Comparison of ENCODE assay signal across 22 cellular contexts in genomic region chr6:154566866-154567265, GRCh38. TPM values are rescaled to one million over a fixed set of nuclear protein-coding genes. Genes with fewer than 3 reads are reported as not detected.
DNase-seq lines count a peak whose midpoint lies in the region; ATAC-seq and TF ChIP-seq lines count a peak whose summit lies in the region.
"Had no signal": no experiment of that assay in that cellular context is flagged by ENCODE, and none has a peak within 500 bp of the region (broad histone marks: within the 10 kb centered on the region; RNA-seq: fewer than 3 reads in every experiment).

No MANE protein-coding gene starts in this region.

- H3K27me3 ChIP-seq in hepatocyte (no peaks in the 10 kb centered on the region), mucosa of rectum (ENCODE audit: control insufficient read depth in 2 of 2, insufficient read depth in 2 of 2, low read length in 2 of 2) (no peaks in the 10 kb centered on the region)
- H3K27me3 ChIP-seq: BE2C; BLaER1 treated with 17β-estradiol and CSF1 and Interleukin-3, amounts not matched to agents 10 nM and 100 nM had no signal

- no peaks in the 10 kb centered on the region for H3K9me2 ChIP-seq in hepatocyte (replicated peaks; ENCODE audit: insufficient read depth)

- no peak for TF ChIP-seq POLR2A in erythroblast (IDR thresholded peaks at IDR 0.05; ENCODE audit: low read length)

- no peaks in the 10 kb centered on the region for H3K79me2 ChIP-seq in hepatocyte

- H3K9ac ChIP-seq in mucosa of rectum (ENCODE audit: low read depth in 1 of 2, low read length in 2 of 2): no peak overlapping the region
- H3K9ac ChIP-seq: BLaER1 treated with 17β-estradiol and CSF1 and Interleukin-3, amounts not matched to agents 10 nM and 100 nM had no signal

- H3K4me1 ChIP-seq in hepatocyte (ENCODE audit: insufficient read depth): no peaks in the 10 kb centered on the region
- H3K4me1 ChIP-seq in mucosa of rectum (ENCODE audit: control insufficient read depth in 2 of 2, insufficient read depth in 2 of 2, low read length in 2 of 2): peaks cover 8 to 31% of the 10 kb centered on the region in 2 donors
- H3K4me1 ChIP-seq: A549 had no signal

- no peak overlapping the region for H3K4me2 ChIP-seq in hepatocyte
- H3K4me2 ChIP-seq: A549; BLaER1 treated with 17β-estradiol and CSF1 and Interleukin-3, amounts not matched to agents 10 nM and 100 nM; GM23338 had no signal

- no peak overlapping the region for H3K4me3 ChIP-seq in hepatocyte
- peak overlapping the region in 1 of 2 donors; percentile 20 for H3K4me3 ChIP-seq in mucosa of rectum (ENCODE audit: low read length in 2 of 2)
- H3K4me3 ChIP-seq: A549; BLaER1 treated with 17β-estradiol and CSF1 and Interleukin-3, amounts not matched to agents 10 nM and 100 nM; GM12878; GM23338 had no signal

- no peak for ATAC-seq in GM21360 (IDR thresholded peaks at IDR 0.05; ENCODE audit: unreplicated experiment)
- ATAC-seq: A549, GM12878, GM23338, HCT116 had no signal

- no peak for DNase-seq in hepatocyte (ENCODE audit: low spot score)
- no peak for DNase-seq in erythroblast (lab: John Stamatoyannopoulos, UW)
- no peak for DNase-seq in occipital lobe (lab: John Stamatoyannopoulos, UW)
- DNase-seq: 8988T; ACHN; AML-193; BE2C; Calu3; CD4-positive, alpha-beta memory T cell; COR-L47; DMS79; EL; GDM1; H9 had no signal

- H3K36me3 ChIP-seq in hepatocyte (replicated peaks; ENCODE audit: insufficient read depth, low read depth) (no peaks in the 10 kb centered on the region), mucosa of rectum (ENCODE audit: control insufficient read depth in 2 of 2, insufficient read depth in 2 of 2, low read length in 2 of 2) (no peaks in the 10 kb centered on the region)
- H3K36me3 ChIP-seq: BE2C; BLaER1 treated with 17β-estradiol and CSF1 and Interleukin-3, amounts not matched to agents 10 nM and 100 nM had no signal

- no peak for TF ChIP-seq CTCF in C4-2B (conservative IDR thresholded peaks at IDR 0.05)
- TF ChIP-seq CTCF in hepatocyte (IDR thresholded peaks at IDR 0.05; ENCODE audit: poor library complexity): no peak

- 96% methylated on average over 2 of the region's 2 CpGs for WGBS in hepatocyte (ENCODE audit: low lambda C conversion rate, missing lambda C conversion rate)

- no peaks in the 10 kb centered on the region for H4K20me1 ChIP-seq in hepatocyte (ENCODE audit: insufficient read depth, poor library complexity, severe bottlenecking)
- H4K20me1 ChIP-seq: BLaER1 treated with 17β-estradiol and CSF1 and Interleukin-3, amounts not matched to agents 10 nM and 100 nM had no signal

- peak overlapping the region; percentile 34 for H3K27ac ChIP-seq in C4-2B
- H3K27ac ChIP-seq in hepatocyte: peak overlapping the region; percentile 46
- peak overlapping the region; percentile 73 to 81 for H3K27ac ChIP-seq in mucosa of rectum (ENCODE audit: low read depth in 2 of 2, low read length in 2 of 2)
- H3K27ac ChIP-seq: A549; BLaER1 treated with 17β-estradiol and CSF1 and Interleukin-3, amounts not matched to agents 10 nM and 100 nM had no signal

- H3K9me3 ChIP-seq in hepatocyte (ENCODE audit: low read depth) (no peaks in the 10 kb centered on the region), mucosa of rectum (ENCODE audit: control insufficient read depth in 2 of 2, low read length in 2 of 2) (no peaks in the 10 kb centered on the region)
- H3K9me3 ChIP-seq: A549; BE2C; BLaER1 treated with 17β-estradiol and CSF1 and Interleukin-3, amounts not matched to agents 10 nM and 100 nM had no signal

- H2AFZ ChIP-seq in hepatocyte: no peak overlapping the region
- H2AFZ ChIP-seq: GM23338 had no signal

RNA-seq across cellular contexts. Expression of gene CNKSR3, which starts 56.4 kb away (rescaled TPM):
- total RNA-seq in hepatocyte (21.8 and 23.9 TPM in 2 replicates), occipital lobe (3.0 TPM)
- polyA plus RNA-seq in hepatocyte: 22.4 and 27.4 TPM in 2 replicates
- total RNA-seq: CD4-positive, alpha-beta memory T cell had no signal
- polyA plus RNA-seq: CD4-positive, alpha-beta memory T cell had no signal
